In genomic region chr1:25918615-25919014, GRCh38 we compare ENCODE assay signal across 17 cellular contexts. TPM values are rescaled to one million over a fixed set of nuclear protein-coding genes. Genes with fewer than 3 reads are reported as not detected.
DNase-seq lines count a peak whose midpoint lies in the region; ATAC-seq, FAIRE-seq and TF ChIP-seq lines count a peak whose summit lies in the region.
"Had no signal": no experiment of that assay in that cellular context is flagged by ENCODE, and none has a peak within 500 bp of the region (broad histone marks: within the 10 kb centered on the region; RNA-seq: fewer than 3 reads in every experiment).

No MANE protein-coding gene starts in this region.

- no peak overlapping the region for H3K4ac ChIP-seq in H1 (replicated peaks; ENCODE audit: insufficient read length, low read depth, low read length)

- 68% methylated on average over 8 of the region's 11 CpGs; no CpG with 5 or more reads in 1 of the 2 experiments for WGBS in H1 (ENCODE audit: extremely low coverage in 1 of 2, insufficient coverage in 1 of 2, insufficient read length in 1 of 2, insufficient replicate concordance in 2 of 2, low coverage in 1 of 2, low lambda C conversion rate in 2 of 2, missing lambda C conversion rate in 1 of 2), 2 experiments
- WGBS in thymus = 97% methylated on average over 11 of the region's 11 CpGs

- H3K4me1 ChIP-seq in DND-41 (ENCODE audit: insufficient read depth, low read length) (peaks cover 26% of the 10 kb centered on the region), H1 (replicated peaks in 1 of 4; ENCODE audit: control insufficient read depth in 3 of 4, insufficient read depth in 4 of 4, low read length in 3 of 4) (peaks cover 2 to 15% (median 6%) of the 10 kb centered on the region in 4 experiments; a peak in 6 of 7 replicates), thymus (ENCODE audit: control insufficient read depth, insufficient read depth, low read length) (peaks cover 25% of the 10 kb centered on the region), gastrocnemius medialis (peaks cover 7 to 15% of the 10 kb centered on the region in 2 donors)
- H3K4me1 ChIP-seq: HAP-1 had no signal

- H3K23me2 ChIP-seq in H1 (ENCODE audit: low read depth, low read length) = peaks cover 12% of the 10 kb centered on the region

- CTCF ChIA-PET in H1 (lab: Charles Lee; ENCODE audit: partially characterized antibody) = interaction anchor here (1.1 to 1.3 kb wide), 2 partner anchors 20 to 22 kb away, joined by 3 to 6 read pairs; no protein-coding TSS in a partner anchor

- H4K91ac ChIP-seq in H1 (replicated peaks; ENCODE audit: insufficient read length, low read length) = no peak overlapping the region

- FAIRE-seq in H1 (lab: Jason Lieb, UNC) = no peak
- FAIRE-seq: GM12878, GM19239 had no signal

- no peaks in the 10 kb centered on the region for H3K36me3 ChIP-seq in DND-41 (ENCODE audit: insufficient read depth, low read length)
- no peaks in the 10 kb centered on the region for H3K36me3 ChIP-seq in H7 (replicated peaks; ENCODE audit: control insufficient read depth, insufficient read depth, low read length)
- no peaks in the 10 kb centered on the region for H3K36me3 ChIP-seq in H1 (ENCODE audit: control insufficient read depth in 2 of 4, insufficient read depth in 4 of 4, low read length in 3 of 4)
- no peaks in the 10 kb centered on the region for H3K36me3 ChIP-seq in thymus (ENCODE audit: control insufficient read depth, insufficient read depth)
- no peaks in the 10 kb centered on the region for H3K36me3 ChIP-seq in gastrocnemius medialis
- no peaks in the 10 kb centered on the region for H3K36me3 ChIP-seq in MG63
- H3K36me3 ChIP-seq: BLaER1, HAP-1 had no signal

- no peak for TF ChIP-seq RAD21 in H1 (IDR thresholded peaks at IDR 0.05 in 1 of 2, conservative IDR thresholded peaks at IDR 0.05 in 1 of 2; ENCODE audit: low read depth in 2 of 2, low read length in 2 of 2)

- peak overlapping the region; percentile 34; the same call in 1 of the 2 replicates for H3K18ac ChIP-seq in H1 (ENCODE audit: extremely low read depth, low read length)

- H3K27ac ChIP-seq in DND-41 (ENCODE audit: low read length) (peak overlapping the region; percentile 58; the same call in 1 of the 2 replicates), H1 (ENCODE audit: low read depth, low read length) (no peak overlapping the region), thymus (ENCODE audit: low read depth) (peak overlapping the region; percentile 5), gastrocnemius medialis (no peak overlapping the region)
- H3K27ac ChIP-seq: BLaER1, GM23248, HL-60 had no signal

- H3K56ac ChIP-seq in H1 (replicated peaks; ENCODE audit: insufficient read length, low read depth, low read length) = no peak overlapping the region

- H3K79me2 ChIP-seq in DND-41 (ENCODE audit: insufficient read depth, low read length) (no peaks in the 10 kb centered on the region), H1 (ENCODE audit: control insufficient read depth in 1 of 2, insufficient read depth in 2 of 2, low read length in 2 of 2) (no peaks in the 10 kb centered on the region)

- POLR2A ChIA-PET in H1 (lab: Charles Lee; ENCODE audit: partially characterized antibody) = interaction anchor here (0.7 to 2.8 kb wide), 4 partner anchors 11 to 85 kb away, joined by 3 to 9 read pairs (median 4); partner anchors contain the start of gene STMN1

- in situ Hi-C loops in gastrocnemius medialis (cut with MboI; ENCODE audit: low sequenced_read_pairs in 4 of 4) = no loop called here

- no peak overlapping the region for H3K14ac ChIP-seq in H1 (ENCODE audit: insufficient read length)

- DNase-seq in DND-41 = no peak
- peak; percentile 49 for DNase-seq in H7
- no peak for DNase-seq in H1 (ENCODE audit: low read depth in 1 of 2, low spot score in 2 of 2)
- DNase-seq in T-helper 2 cell = no peak
- DNase-seq in gastrocnemius medialis = no peak
- no peak for DNase-seq in MG63
- DNase-seq: 8988T, DMS153, DMS79, GM23248 had no signal

- H3K79me1 ChIP-seq in H1 (ENCODE audit: low read depth, low read length) = no peaks in the 10 kb centered on the region

- H2BK5ac ChIP-seq in H1 (ENCODE audit: low read depth, low read length) = no peak overlapping the region

- H3K4me3 ChIP-seq in DND-41 (ENCODE audit: low read depth in 1 of 2, low read length in 2 of 2) (no peak overlapping the region), H7 (ENCODE audit: insufficient read depth, low read depth, low read length) (no peak overlapping the region), H1 (ENCODE audit: extremely low read depth in 1 of 4, insufficient read depth in 2 of 4, low read depth in 3 of 4, low read length in 4 of 4) (no peak overlapping the region), thymus (ENCODE audit: low read length) (no peak overlapping the region), gastrocnemius medialis (no peak overlapping the region), MG63 (no peak overlapping the region)
- H3K4me3 ChIP-seq: BLaER1, GM12878, GM23248, HAP-1 had no signal

- no peak for TF ChIP-seq POLR2A in H1 (IDR thresholded peaks at IDR 0.05; ENCODE audit: control extremely low read depth in 1 of 2, low read depth in 2 of 2, low read length in 2 of 2)
- no peak for TF ChIP-seq POLR2A in gastrocnemius medialis (IDR thresholded peaks at IDR 0.05)

- H2BK12ac ChIP-seq in H1 (ENCODE audit: low read depth, low read length) = no peak overlapping the region

- H2BK20ac ChIP-seq in H1 (ENCODE audit: low read length) = no peak overlapping the region

- H4K5ac ChIP-seq in H1 (ENCODE audit: insufficient read length, low read depth, low read length) = no peak overlapping the region

- no peak overlapping the region for H2BK15ac ChIP-seq in H1 (ENCODE audit: low read length)

- H3K9me3 ChIP-seq in DND-41 (ENCODE audit: insufficient read depth, low read length, severe bottlenecking) = no peaks in the 10 kb centered on the region
- H3K9me3 ChIP-seq in H1 (ENCODE audit: insufficient read depth in 2 of 2, low read depth in 1 of 2, low read length in 1 of 2) = no peaks in the 10 kb centered on the region
- no peaks in the 10 kb centered on the region for H3K9me3 ChIP-seq in thymus (ENCODE audit: control insufficient read depth)
- H3K9me3 ChIP-seq in gastrocnemius medialis = no peaks in the 10 kb centered on the region
- no peaks in the 10 kb centered on the region for H3K9me3 ChIP-seq in MG63
- H3K9me3 ChIP-seq: HAP-1 had no signal

- no peak overlapping the region for H3K23ac ChIP-seq in H1 (ENCODE audit: insufficient read length)

- peak overlapping the region; percentile 41; the same call in 1 of the 2 replicates for H3K4me2 ChIP-seq in DND-41 (ENCODE audit: insufficient read depth, low read length)
- H3K4me2 ChIP-seq in H1 (ENCODE audit: insufficient read depth in 1 of 2, low read depth in 2 of 2, low read length in 2 of 2) = no peak overlapping the region
- H3K4me2 ChIP-seq: BLaER1 had no signal

- H4K20me1 ChIP-seq in DND-41 (ENCODE audit: insufficient read depth, low read length) (no peaks in the 10 kb centered on the region), H1 (replicated peaks in 1 of 2; ENCODE audit: control insufficient read depth in 1 of 2, insufficient read depth in 2 of 2, low read length in 2 of 2) (no peaks in the 10 kb centered on the region)

- H2AFZ ChIP-seq in DND-41 (ENCODE audit: low read depth, low read length) (no peak overlapping the region), H1 (ENCODE audit: low read length) (no peak overlapping the region)
- H2AFZ ChIP-seq: GM23248 had no signal

- no peak for TF ChIP-seq EP300 in H1 (IDR thresholded peaks at IDR 0.05; ENCODE audit: borderline replicate concordance in 1 of 2, low read depth in 2 of 2, low read length in 2 of 2)

- H3K9ac ChIP-seq in DND-41 (ENCODE audit: low read depth, low read length) (no peak overlapping the region), H1 (replicated peaks in 1 of 4; ENCODE audit: extremely low read depth in 1 of 4, low read depth in 3 of 4, low read length in 3 of 4) (no peak overlapping the region)
- H3K9ac ChIP-seq: BLaER1, GM23248 had no signal

- H3K27me3 ChIP-seq in DND-41 (ENCODE audit: insufficient read depth, low read length, poor library complexity) (peaks cover 18% of the 10 kb centered on the region), H7 (ENCODE audit: control insufficient read depth, insufficient read depth, low read length) (no peaks in the 10 kb centered on the region), H1 (replicated peaks in 1 of 4; ENCODE audit: control insufficient read depth in 3 of 4, extremely low read depth in 1 of 4, insufficient read depth in 3 of 4, low read length in 3 of 4) (peaks cover 0 to 6% (median under 1%) of the 10 kb centered on the region in 4 experiments; a peak in 4 of 7 replicates), thymus (ENCODE audit: control insufficient read depth, insufficient read depth) (no peaks in the 10 kb centered on the region), gastrocnemius medialis (peaks cover 10 to 18% (median 15%) of the 10 kb centered on the region in 3 donors), MG63 (no peaks in the 10 kb centered on the region)

- ATAC-seq in DND-41 (ENCODE audit: insufficient read depth, low read depth) = no peak
- ATAC-seq in gastrocnemius medialis = no peak
- ATAC-seq: GM12878 had no signal

- TF ChIP-seq CTCF in DND-41 (IDR thresholded peaks at IDR 0.05; ENCODE audit: borderline replicate concordance, extremely low read depth, low read length, poor library complexity, severe bottlenecking) (no peak), H1 (IDR thresholded peaks at IDR 0.05; ENCODE audit: control extremely low read depth in 1 of 3, insufficient read depth in 1 of 3, low read depth in 1 of 3, low read length in 3 of 3) (no peak), gastrocnemius medialis (IDR thresholded peaks at IDR 0.05 in 4 of 5, conservative IDR thresholded peaks at IDR 0.05 in 1 of 5) (no peak)

- H2AK5ac ChIP-seq in H1 (ENCODE audit: low read depth, low read length) = no peak overlapping the region

- intact Hi-C loops in gastrocnemius medialis (cut with DNase I; ENCODE audit: low total_unique reads) = no loop called here

- H4K8ac ChIP-seq in H1 (ENCODE audit: extremely low read depth, insufficient read depth, low read length) = no peak overlapping the region

- H2BK120ac ChIP-seq in H1 (replicated peaks; ENCODE audit: low read depth, low read length) = no peak overlapping the region

RNA-seq across cellular contexts. Expression of gene STMN1, which starts 12.4 kb away (rescaled TPM):
- 388 and 484 TPM in 2 replicates for total RNA-seq in H7 (2014; rRNA removed; shearing (Covaris generic))
- total RNA-seq in H1 (2021; fragmentation: NEBNext Ultra II Directional; extraction: Animal tissue kit (Norgen Biotek cat#: 25700)) = 561 and 564 TPM in 2 replicates
- polyA plus RNA-seq in H1 (2011; rRNA removed) (78.4 and 116 TPM in 2 replicates), thymus (472 TPM)
- polyA plus RNA-seq in H1 (2011; cell fraction: cytosol; rRNA removed) = 189 TPM
- 60.2 TPM for polyA plus RNA-seq in H1 (2011; cell fraction: nucleus; rRNA removed)
- polyA plus RNA-seq in H1 (2012, experiment 1 of 2) = 352 to 483 TPM (median 373 TPM) in 4 replicates
- 113 TPM for polyA plus RNA-seq in H1 (2012, experiment 2 of 2)
- 403 TPM for polyA plus RNA-seq in H1 (2013, experiment 1 of 2)
- 416 TPM for polyA plus RNA-seq in H1 (2013, experiment 2 of 2)
- 28.0 and 32.8 TPM in 2 replicates for polyA minus RNA-seq in H1 (2011; rRNA and poly(A)+ RNA removed)
- polyA minus RNA-seq in H1 (2011; cell fraction: cytosol; rRNA and poly(A)+ RNA removed) = 51.4 TPM
- polyA minus RNA-seq in H1 (2011; cell fraction: nucleus; rRNA and poly(A)+ RNA removed) = 64.6 TPM
- 10 to 100 TPM in 2 of 4 donors, 1 to 10 TPM in 2; 4.7 to 20.7 (median 13.7) TPM for total RNA-seq in gastrocnemius medialis
- 85.4 and 116 TPM in 2 replicates for total RNA-seq in MG63 (2014; rRNA removed; shearing (Covaris generic); ENCODE audit: low replicate concordance)

RNA-seq across cellular contexts. Expression of gene PAQR7, which starts 43.1 kb away (rescaled TPM):
- total RNA-seq in H7 (2014; rRNA removed; shearing (Covaris generic)) = 7.9 and 8.2 TPM in 2 replicates
- total RNA-seq in H1 (2021; fragmentation: NEBNext Ultra II Directional; extraction: Animal tissue kit (Norgen Biotek cat#: 25700)) = 7.3 and 7.7 TPM in 2 replicates
- polyA plus RNA-seq in H1 (2011; rRNA removed) (7.4 and 9.0 TPM in 2 replicates), thymus (2.9 TPM)
- polyA plus RNA-seq in H1 (2011; cell fraction: cytosol; rRNA removed) = 6.5 TPM
- polyA plus RNA-seq in H1 (2011; cell fraction: nucleus; rRNA removed) = 6.1 TPM
- 6.2 to 8.2 TPM (median 7.5 TPM) in 4 replicates for polyA plus RNA-seq in H1 (2012, experiment 1 of 2)
- polyA plus RNA-seq in H1 (2012, experiment 2 of 2) = 6.0 TPM
- polyA plus RNA-seq in H1 (2013, experiment 1 of 2) = 7.1 TPM
- 8.3 TPM for polyA plus RNA-seq in H1 (2013, experiment 2 of 2)
- 10.1 and 10.5 TPM in 2 replicates for polyA minus RNA-seq in H1 (2011; rRNA and poly(A)+ RNA removed)
- polyA minus RNA-seq in H1 (2011; cell fraction: cytosol; rRNA and poly(A)+ RNA removed) = 7.6 TPM
- 4.5 TPM for polyA minus RNA-seq in H1 (2011; cell fraction: nucleus; rRNA and poly(A)+ RNA removed)
- 1 to 10 TPM; 1.4 to 3.7 (median 2.1) TPM for total RNA-seq in gastrocnemius medialis
- 3.8 and 8.3 TPM in 2 replicates for total RNA-seq in MG63 (2014; rRNA removed; shearing (Covaris generic); ENCODE audit: low replicate concordance)

RNA-seq across cellular contexts. Expression of gene AUNIP, which starts 59.4 kb away (rescaled TPM):
- 38.9 and 42.2 TPM in 2 replicates for total RNA-seq in H7 (2014; rRNA removed; shearing (Covaris generic))
- 22.9 and 23.2 TPM in 2 replicates for total RNA-seq in H1 (2021; fragmentation: NEBNext Ultra II Directional; extraction: Animal tissue kit (Norgen Biotek cat#: 25700))
- polyA plus RNA-seq in H1 (2011; rRNA removed) (15.4 and 18.6 TPM in 2 replicates), thymus (0.59 TPM)
- polyA plus RNA-seq in H1 (2011; cell fraction: cytosol; rRNA removed) = 16.5 TPM
- 13.9 TPM for polyA plus RNA-seq in H1 (2011; cell fraction: nucleus; rRNA removed)
- 14.8 to 20.4 TPM (median 15.7 TPM) in 4 replicates for polyA plus RNA-seq in H1 (2012, experiment 1 of 2)
- 12.1 TPM for polyA plus RNA-seq in H1 (2012, experiment 2 of 2)
- 14.6 TPM for polyA plus RNA-seq in H1 (2013, experiment 1 of 2)
- 15.5 TPM for polyA plus RNA-seq in H1 (2013, experiment 2 of 2)
- polyA minus RNA-seq in H1 (2011; rRNA and poly(A)+ RNA removed) = 19.1 and 23.3 TPM in 2 replicates
- polyA minus RNA-seq in H1 (2011; cell fraction: cytosol; rRNA and poly(A)+ RNA removed) = 12.3 TPM
- polyA minus RNA-seq in H1 (2011; cell fraction: nucleus; rRNA and poly(A)+ RNA removed) = 29.0 TPM
- total RNA-seq in gastrocnemius medialis = not detected
- 10.3 and 20.6 TPM in 2 replicates for total RNA-seq in MG63 (2014; rRNA removed; shearing (Covaris generic); ENCODE audit: low replicate concordance)
- total RNA-seq: CD4-positive, alpha-beta memory T cell had no signal
- polyA plus RNA-seq: CD4-positive, alpha-beta memory T cell had no signal

Comparison
In these comparisons a context has a peak if more than half of its experiments do, and no peak if none do; other contexts are left out.
1. H3K27ac ChIP-seq: peak in DND-41 (single experiment) and thymus (single experiment); none in H1 (single experiment) and gastrocnemius medialis (0 of 4).
2. RNA of gene AUNIP, which starts 59.4 kb away (total RNA-seq): 38.9 to 42.2 TPM in H7, 22.9 to 23.2 TPM in H1 and 10.3 to 20.6 TPM in MG63; not detected in gastrocnemius medialis; every median in the first group is over 10 times any median in the second.